Comparison of ENCODE assay signal across 22 cellular contexts in the genomic region with DNA sequence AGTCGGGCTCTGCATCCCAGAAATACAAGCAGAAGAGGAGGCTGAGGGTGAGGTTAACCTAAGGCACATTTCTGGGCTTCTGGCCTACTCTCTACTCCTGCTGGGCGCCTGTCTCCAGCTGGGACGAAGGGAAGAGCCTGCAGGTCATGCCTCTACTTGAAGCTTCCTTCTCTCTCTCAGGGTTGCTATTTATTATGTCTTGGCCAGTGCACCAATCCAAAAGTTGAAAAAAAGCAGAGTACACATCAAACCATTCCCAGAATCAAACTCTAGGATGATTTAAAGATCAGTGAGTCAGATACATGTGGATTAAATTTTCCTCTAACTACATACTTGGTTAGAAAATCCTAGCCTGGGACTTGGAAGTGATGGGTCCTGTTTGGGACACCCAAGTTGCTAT.
DNase-seq lines count a peak whose midpoint lies in the region; ATAC-seq and TF ChIP-seq lines count a peak whose summit lies in the region.
"Had no signal": no experiment of that assay in that cellular context is flagged by ENCODE, and none has a peak within 500 bp of the region (broad histone marks: within the 10 kb centered on the region; RNA-seq: fewer than 3 reads in every experiment).

No MANE protein-coding gene starts in this region.

- DNase-seq in AG10803 (ENCODE audit: low read depth) (peak; percentile 82), fibroblast of the aortic adventitia (ENCODE audit: low read depth) (peak; percentile 82), NCI-H2107 treated with DMSO at 0.1 percent for 48 hours (lab: John Stamatoyannopoulos, UW; ENCODE audit: unreplicated experiment) (no peak), NOMO-1 treated with DMSO at 0.1 percent for 48 hours (lab: John Stamatoyannopoulos, UW; ENCODE audit: unreplicated experiment) (no peak), SIG-M5 treated with dmso at 0.1 percent for 504 hours (lab: John Stamatoyannopoulos, UW; ENCODE audit: unreplicated experiment) (no peak)
- DNase-seq: activated CD8-positive, alpha-beta T cell treated with anti-CD3 and anti-CD28 coated beads, Interleukin-2, amount 10 ng/mL, durations not matched to agents 7 days and 5 days; activated naive CD4-positive, alpha-beta T cell treated with anti-CD3 and anti-CD28 coated beads, Interleukin-2, amount 10 ng/mL, durations not matched to agents 7 days and 5 days; activated T-cell treated with anti-CD3 and anti-CD28 coated beads, Interleukin-2, amount 50 U/mL, for 4 hours; gastrocnemius medialis; Karpas-422; NCI-H1092 treated with DMSO at 0.1 percent for 48 hours; NCI-H2081 treated with DMSO at 0.1 percent for 48 hours; NCI-H748 treated with DMSO at 0.1 percent for 48 hours had no signal

- TF ChIP-seq CTCF in AG10803 (conservative IDR thresholded peaks at IDR 0.05; ENCODE audit: low read length) (no peak), fibroblast of the aortic adventitia (IDR thresholded peaks at IDR 0.05; ENCODE audit: insufficient read depth, low read length) (no peak)

- ATAC-seq in SK-N-SH treated with all-trans-retinoic acid at 6 μM for 48 hours (peak; percentile 89), HG02970 (IDR thresholded peaks at IDR 0.05; ENCODE audit: low FRiP score, unreplicated experiment) (no peak)
- ATAC-seq: A549; activated CD8-positive, alpha-beta T cell treated with anti-CD3 and anti-CD28 coated beads, Interleukin-2, amount 10 ng/mL, durations not matched to agents 7 days and 5 days; activated T-cell treated with anti-CD3 and anti-CD28 coated beads, Interleukin-2, amount 50 U/mL, for 4 hours; GM12878; PC-3; stimulated activated memory B cell treated with anti-CD40 and anti-IgM and Interleukin-4, amounts not matched to agents 10 μg/mL and 1 μg/mL and 100 μg/mL, for 72 hours had no signal

- peak overlapping the region in 18 of 21 experiments; percentile 32 to 85 (median 70) for H3K27ac ChIP-seq in skin epidermis
- H3K27ac ChIP-seq: A549, gastrocnemius medialis, right atrium auricular region had no signal

- H3K4me3 ChIP-seq in AG10803 (ENCODE audit: low read length): no peak overlapping the region
- H3K4me3 ChIP-seq in fibroblast of the aortic adventitia (ENCODE audit: low read depth, low read length): no peak overlapping the region
- H3K4me3 ChIP-seq in skin epidermis: no peak overlapping the region
- H3K4me3 ChIP-seq: A549, gastrocnemius medialis, GM12878, right atrium auricular region, tibial nerve had no signal

TF ChIP-seq in SK-N-SH treated with all-trans-retinoic acid at 6 μM for 48 hours, 23 proteins besides CTCF, POLR2A, EP300 and RAD21:
- TF ChIP-seq ZNF70 (CRISPR knock-in tag; IDR thresholded peaks at IDR 0.05): no peak
- no peak for TF ChIP-seq SNAI2 (CRISPR knock-in tag; IDR thresholded peaks at IDR 0.05)
- no peak for TF ChIP-seq ZFP30 (CRISPR knock-in tag; IDR thresholded peaks at IDR 0.05)
- TF ChIP-seq, protein P1, sequence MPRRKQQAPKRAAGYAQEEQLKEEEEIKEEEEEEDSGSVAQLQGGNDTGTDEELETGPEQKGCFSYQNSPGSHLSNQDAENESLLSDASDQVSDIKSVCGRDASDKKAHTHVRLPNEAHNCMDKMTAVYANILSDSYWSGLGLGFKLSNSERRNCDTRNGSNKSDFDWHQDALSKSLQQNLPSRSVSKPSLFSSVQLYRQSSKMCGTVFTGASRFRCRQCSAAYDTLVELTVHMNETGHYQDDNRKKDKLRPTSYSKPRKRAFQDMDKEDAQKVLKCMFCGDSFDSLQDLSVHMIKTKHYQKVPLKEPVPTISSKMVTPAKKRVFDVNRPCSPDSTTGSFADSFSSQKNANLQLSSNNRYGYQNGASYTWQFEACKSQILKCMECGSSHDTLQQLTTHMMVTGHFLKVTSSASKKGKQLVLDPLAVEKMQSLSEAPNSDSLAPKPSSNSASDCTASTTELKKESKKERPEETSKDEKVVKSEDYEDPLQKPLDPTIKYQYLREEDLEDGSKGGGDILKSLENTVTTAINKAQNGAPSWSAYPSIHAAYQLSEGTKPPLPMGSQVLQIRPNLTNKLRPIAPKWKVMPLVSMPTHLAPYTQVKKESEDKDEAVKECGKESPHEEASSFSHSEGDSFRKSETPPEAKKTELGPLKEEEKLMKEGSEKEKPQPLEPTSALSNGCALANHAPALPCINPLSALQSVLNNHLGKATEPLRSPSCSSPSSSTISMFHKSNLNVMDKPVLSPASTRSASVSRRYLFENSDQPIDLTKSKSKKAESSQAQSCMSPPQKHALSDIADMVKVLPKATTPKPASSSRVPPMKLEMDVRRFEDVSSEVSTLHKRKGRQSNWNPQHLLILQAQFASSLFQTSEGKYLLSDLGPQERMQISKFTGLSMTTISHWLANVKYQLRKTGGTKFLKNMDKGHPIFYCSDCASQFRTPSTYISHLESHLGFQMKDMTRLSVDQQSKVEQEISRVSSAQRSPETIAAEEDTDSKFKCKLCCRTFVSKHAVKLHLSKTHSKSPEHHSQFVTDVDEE (CRISPR knock-in tag; IDR thresholded peaks at IDR 0.05): no peak
- TF ChIP-seq, protein P2, sequence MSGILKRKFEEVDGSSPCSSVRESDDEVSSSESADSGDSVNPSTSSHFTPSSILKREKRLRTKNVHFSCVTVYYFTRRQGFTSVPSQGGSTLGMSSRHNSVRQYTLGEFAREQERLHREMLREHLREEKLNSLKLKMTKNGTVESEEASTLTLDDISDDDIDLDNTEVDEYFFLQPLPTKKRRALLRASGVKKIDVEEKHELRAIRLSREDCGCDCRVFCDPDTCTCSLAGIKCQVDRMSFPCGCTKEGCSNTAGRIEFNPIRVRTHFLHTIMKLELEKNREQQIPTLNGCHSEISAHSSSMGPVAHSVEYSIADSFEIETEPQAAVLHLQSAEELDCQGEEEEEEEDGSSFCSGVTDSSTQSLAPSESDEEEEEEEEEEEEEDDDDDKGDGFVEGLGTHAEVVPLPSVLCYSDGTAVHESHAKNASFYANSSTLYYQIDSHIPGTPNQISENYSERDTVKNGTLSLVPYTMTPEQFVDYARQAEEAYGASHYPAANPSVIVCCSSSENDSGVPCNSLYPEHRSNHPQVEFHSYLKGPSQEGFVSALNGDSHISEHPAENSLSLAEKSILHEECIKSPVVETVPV (CRISPR knock-in tag; IDR thresholded peaks at IDR 0.05): no peak
- TF ChIP-seq, protein P3, sequence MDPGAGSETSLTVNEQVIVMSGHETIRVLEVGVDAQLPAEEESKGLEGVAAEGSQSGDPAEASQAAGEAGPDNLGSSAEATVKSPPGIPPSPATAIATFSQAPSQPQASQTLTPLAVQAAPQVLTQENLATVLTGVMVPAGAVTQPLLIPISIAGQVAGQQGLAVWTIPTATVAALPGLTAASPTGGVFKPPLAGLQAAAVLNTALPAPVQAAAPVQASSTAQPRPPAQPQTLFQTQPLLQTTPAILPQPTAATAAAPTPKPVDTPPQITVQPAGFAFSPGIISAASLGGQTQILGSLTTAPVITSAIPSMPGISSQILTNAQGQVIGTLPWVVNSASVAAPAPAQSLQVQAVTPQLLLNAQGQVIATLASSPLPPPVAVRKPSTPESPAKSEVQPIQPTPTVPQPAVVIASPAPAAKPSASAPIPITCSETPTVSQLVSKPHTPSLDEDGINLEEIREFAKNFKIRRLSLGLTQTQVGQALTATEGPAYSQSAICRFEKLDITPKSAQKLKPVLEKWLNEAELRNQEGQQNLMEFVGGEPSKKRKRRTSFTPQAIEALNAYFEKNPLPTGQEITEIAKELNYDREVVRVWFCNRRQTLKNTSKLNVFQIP (CRISPR knock-in tag; IDR thresholded peaks at IDR 0.05; ENCODE audit: borderline replicate concordance, low read depth): no peak
- TF ChIP-seq RARB (CRISPR knock-in tag; IDR thresholded peaks at IDR 0.05): no peak; the same call in 1 of the 2 replicates
- TF ChIP-seq ZC3H10 (CRISPR knock-in tag; IDR thresholded peaks at IDR 0.05): no peak
- no peak for TF ChIP-seq ZNF8 (CRISPR knock-in tag; IDR thresholded peaks at IDR 0.05)
- no peak for TF ChIP-seq GLIS3 (CRISPR knock-in tag; IDR thresholded peaks at IDR 0.05)
- TF ChIP-seq, protein P4, sequence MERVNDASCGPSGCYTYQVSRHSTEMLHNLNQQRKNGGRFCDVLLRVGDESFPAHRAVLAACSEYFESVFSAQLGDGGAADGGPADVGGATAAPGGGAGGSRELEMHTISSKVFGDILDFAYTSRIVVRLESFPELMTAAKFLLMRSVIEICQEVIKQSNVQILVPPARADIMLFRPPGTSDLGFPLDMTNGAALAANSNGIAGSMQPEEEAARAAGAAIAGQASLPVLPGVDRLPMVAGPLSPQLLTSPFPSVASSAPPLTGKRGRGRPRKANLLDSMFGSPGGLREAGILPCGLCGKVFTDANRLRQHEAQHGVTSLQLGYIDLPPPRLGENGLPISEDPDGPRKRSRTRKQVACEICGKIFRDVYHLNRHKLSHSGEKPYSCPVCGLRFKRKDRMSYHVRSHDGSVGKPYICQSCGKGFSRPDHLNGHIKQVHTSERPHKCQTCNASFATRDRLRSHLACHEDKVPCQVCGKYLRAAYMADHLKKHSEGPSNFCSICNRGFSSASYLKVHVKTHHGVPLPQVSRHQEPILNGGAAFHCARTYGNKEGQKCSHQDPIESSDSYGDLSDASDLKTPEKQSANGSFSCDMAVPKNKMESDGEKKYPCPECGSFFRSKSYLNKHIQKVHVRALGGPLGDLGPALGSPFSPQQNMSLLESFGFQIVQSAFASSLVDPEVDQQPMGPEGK (CRISPR knock-in tag; IDR thresholded peaks at IDR 0.05; ENCODE audit: borderline replicate concordance): no peak
- no peak for TF ChIP-seq ISL1 (CRISPR knock-in tag; IDR thresholded peaks at IDR 0.05)
- TF ChIP-seq ZFP3 (CRISPR knock-in tag; IDR thresholded peaks at IDR 0.05): no peak
TF ChIP-seq in SK-N-SH treated with all-trans-retinoic acid at 6 μM for 48 hours: peak in this region for 0.

Comparison
In these comparisons a context has a peak if more than half of its experiments do, and no peak if none do; other contexts are left out.
1. DNase-seq: peak in AG10803 (single experiment) and fibroblast of the aortic adventitia (single experiment); none in NCI-H2107 treated with DMSO at 0.1 percent for 48 hours (single experiment), NOMO-1 treated with DMSO at 0.1 percent for 48 hours (single experiment) and SIG-M5 treated with dmso at 0.1 percent for 504 hours (single experiment).